ENCODE assay signal across 8 cellular contexts in genomic region chr19:18831524-18832330, GRCh38. TPM values are rescaled to one million over a fixed set of nuclear protein-coding genes. Genes with fewer than 3 reads are reported as not detected.
A peak's percentile ranks its signal among the peaks of the same experiment; 100 is the strongest.
DNase-seq lines count a peak whose midpoint lies in the region; ATAC-seq and TF ChIP-seq lines count a peak whose summit lies in the region.

Gene UPF1, plus strand, starts transcription at chr19:18831959. Its CDS starts 251 bp downstream, at chr19:18832210.

- peak; percentile 35 for ATAC-seq in HG03378 (IDR thresholded peaks at IDR 0.05; ENCODE audit: unreplicated experiment)
- ATAC-seq in activated CD4-positive, alpha-beta T cell treated with anti-CD3 and anti-CD28 coated beads for 36 hours = peak; percentile 82

- TF ChIP-seq POLR2A in GM19099 (IDR thresholded peaks at IDR 0.05; ENCODE audit: extremely low read depth, insufficient read length, low read depth) = peak; percentile 96

- POLR2A ChIA-PET in activated CD4-positive, alpha-beta T cell treated with anti-CD3 and anti-CD28 coated beads for 36 hours (lab: Charles Lee) = interaction anchor here (0.6 to 1.9 kb wide), 7 partner anchors 10 to 550 kb away, joined by 3 to 12 read pairs (median 3); partner anchors contain the start of genes COPE, DDX49 and JUND

- CTCF ChIA-PET in activated CD4-positive, alpha-beta T cell treated with anti-CD3 and anti-CD28 coated beads for 36 hours (lab: Charles Lee) = interaction anchor here (0.5 to 5.8 kb wide), 8 partner anchors 13 to 410 kb away, joined by 3 to 47 read pairs (median 3); no protein-coding TSS in a partner anchor

- peaks cover 38% of the 10 kb centered on the region for H3K36me3 Mint-ChIP-seq in activated CD4-positive, alpha-beta T cell treated with anti-CD3 and anti-CD28 coated beads for 36 hours (ENCODE audit: low read depth)

- peak within 1 kb of the TSS; percentile 96 for H3K4me3 Mint-ChIP-seq in activated CD4-positive, alpha-beta T cell treated with anti-CD3 and anti-CD28 coated beads for 36 hours

- no peak for TF ChIP-seq CTCF in choroid plexus epithelial cell (conservative IDR thresholded peaks at IDR 0.05; ENCODE audit: low read depth, low read length)

- peak within 1 kb of the TSS; percentile 83 for H3K4me3 ChIP-seq in choroid plexus epithelial cell (ENCODE audit: low read depth, low read length)

- intact Hi-C loops in activated CD4-positive, alpha-beta T cell treated with anti-CD3 and anti-CD28 coated beads for 36 hours (cut with DNase I, micrococcal nuclease) = loop anchor here in 1 of 2 experiments (1.0 to 5.0 kb wide), 12 partner anchors 46 to 489 kb away; partner anchors contain the start of genes ARMC6, BORCS8, COPE and CRTC1

- H3K9me3 Mint-ChIP-seq in activated CD4-positive, alpha-beta T cell treated with anti-CD3 and anti-CD28 coated beads for 36 hours (ENCODE audit: low read depth) = no peaks in the 10 kb centered on the region

- no peaks in the 10 kb centered on the region for H3K27me3 ChIP-seq in layer of hippocampus (ENCODE audit: control insufficient read depth, insufficient read depth, low read length)

- DNase-seq in AG20443 (ENCODE audit: low spot score) = peak; percentile 99
- DNase-seq in NCI-H510A (lab: John Stamatoyannopoulos, UW) = peak; percentile 86
- peak; percentile 98 for DNase-seq in activated CD4-positive, alpha-beta T cell treated with anti-CD3 and anti-CD28 coated beads for 36 hours
- DNase-seq in choroid plexus epithelial cell (ENCODE audit: low read depth) = peak; percentile 89
- DNase-seq in stimulated activated CD4-positive, alpha-beta T cell treated with anti-CD3 and anti-CD28 coated beads, Interleukin-1b, Interleukin-23, amount 100 ng/mL, for 4 hours (ENCODE audit: low read depth in 2 of 2) = peak; percentile 92 to 98

- peaks cover 3% of the 10 kb centered on the region for H3K27me3 Mint-ChIP-seq in activated CD4-positive, alpha-beta T cell treated with anti-CD3 and anti-CD28 coated beads for 36 hours

- peak within 1 kb of the TSS; percentile 78 for H3K27ac ChIP-seq in layer of hippocampus (ENCODE audit: low read depth, low read length)

- H3K27ac Mint-ChIP-seq in activated CD4-positive, alpha-beta T cell treated with anti-CD3 and anti-CD28 coated beads for 36 hours = peak within 1 kb of the TSS; percentile 90

- H3K4me1 Mint-ChIP-seq in activated CD4-positive, alpha-beta T cell treated with anti-CD3 and anti-CD28 coated beads for 36 hours = peaks cover 34% of the 10 kb centered on the region

RNA-seq across cellular contexts. Expression of gene UPF1, which starts in this region (rescaled TPM):
- total RNA-seq in activated CD4-positive, alpha-beta T cell treated with anti-CD3 and anti-CD28 coated beads for 36 hours = 10 to 100 TPM; 72.4 to 74.0 TPM

Comparison
In these comparisons a context has a peak if more than half of its experiments do, and no peak if none do; other contexts are left out.
1. Peak in every context shown above with its lines: DNase-seq, ATAC-seq, H3K4me3 ChIP-seq and H3K27ac ChIP-seq.